In the genomic region with DNA sequence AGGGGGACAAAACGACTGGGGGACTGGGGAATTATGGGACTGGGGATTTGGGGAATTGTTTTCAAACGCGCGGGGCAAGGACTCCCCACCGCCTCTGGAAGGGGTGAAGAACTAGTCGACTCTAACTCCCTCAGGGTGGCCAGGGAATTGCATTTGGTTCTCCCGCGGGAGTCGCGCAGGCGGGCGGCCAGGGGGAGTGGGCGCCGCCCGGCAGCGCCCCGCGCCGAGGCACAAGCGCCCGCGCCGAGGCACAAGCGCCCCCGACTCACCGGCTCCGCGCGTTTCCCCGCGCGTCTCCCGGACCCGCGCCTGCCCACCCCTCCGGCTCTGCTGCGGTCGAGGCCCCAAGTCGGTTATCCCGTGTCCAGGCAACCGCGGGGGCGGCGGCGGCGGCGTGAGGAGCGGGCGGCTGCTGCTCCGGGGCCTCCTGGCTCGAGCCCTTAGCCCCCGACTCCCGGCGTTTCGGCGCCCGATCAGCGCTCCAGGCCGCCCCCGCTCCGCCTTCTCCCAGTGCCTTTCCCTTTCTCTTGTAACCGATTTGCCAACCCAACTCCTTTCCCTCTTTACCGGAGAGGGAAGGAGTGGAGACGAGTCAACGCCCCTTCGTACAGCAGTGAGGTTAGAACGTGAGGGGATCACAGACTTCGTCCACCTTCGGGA, we compare ENCODE assay signal across 1 cellular context.
TF ChIP-seq lines count a peak whose summit lies in the region.

A gene with protein sequence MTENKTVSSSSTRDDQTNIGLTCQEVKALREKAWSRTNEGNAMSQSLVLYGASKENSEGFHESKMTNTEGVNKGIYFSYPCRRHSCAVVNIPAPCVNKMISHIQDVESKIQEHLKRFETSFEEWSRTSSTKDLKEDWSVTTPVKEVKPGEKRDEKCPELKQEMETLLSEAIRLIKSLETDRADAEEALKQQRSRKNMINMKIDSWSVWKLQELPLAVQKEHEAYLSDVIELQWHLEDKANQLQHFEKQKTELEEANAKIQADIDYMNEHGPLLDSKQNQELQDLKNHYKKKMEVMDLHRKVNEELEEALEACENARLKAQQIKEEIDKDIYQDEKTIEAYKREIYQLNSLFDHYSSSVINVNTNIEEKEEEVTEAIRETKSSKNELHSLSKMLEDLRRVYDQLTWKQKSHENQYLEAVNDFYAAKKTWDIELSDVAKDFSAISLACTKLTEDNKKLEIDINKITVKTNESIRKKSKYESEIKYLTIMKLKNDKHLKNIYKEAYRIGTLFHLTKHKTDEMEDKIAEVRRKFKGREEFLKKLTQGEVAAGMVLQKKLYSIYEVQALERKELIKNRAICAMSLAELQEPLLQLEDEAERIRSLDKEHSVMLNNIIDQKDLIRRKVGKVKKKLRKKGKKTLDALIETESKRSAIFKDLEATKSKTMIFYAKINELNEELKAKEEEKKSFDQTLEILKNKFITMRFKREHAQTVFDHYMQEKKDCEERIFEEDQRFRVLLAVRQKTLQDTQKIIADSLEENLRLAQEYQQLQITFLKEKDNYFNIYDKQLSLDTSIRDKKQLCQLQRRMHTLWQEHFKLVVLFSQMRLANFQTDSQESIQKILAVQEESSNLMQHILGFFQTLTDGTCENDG (minus strand): TSS at position 338 of the 660 bp plus-strand sequence. CDS start 28,633 bp downstream, outside the sequence.

TF ChIP-seq in H1, 55 proteins besides CTCF, POLR2A, EP300 and RAD21:
- TF ChIP-seq ASH2L (IDR thresholded peaks at IDR 0.05; ENCODE audit: low read length) (no peak), BCL11A (IDR thresholded peaks at IDR 0.05; ENCODE audit: low read depth in 2 of 2, low read length in 2 of 2) (no peak), HDAC6 (IDR thresholded peaks at IDR 0.05; ENCODE audit: low read depth, low read length) (no peak), CHD1 (IDR thresholded peaks at IDR 0.05; ENCODE audit: low read depth, low read length) (no peak), TAF1 (IDR thresholded peaks at IDR 0.05; ENCODE audit: low read depth, low read length) (peak; percentile 29; the same call in 1 of the 2 replicates), POU5F1 (IDR thresholded peaks at IDR 0.05; ENCODE audit: low read depth, low read length) (no peak), SIN3A (conservative IDR thresholded peaks at IDR 0.05 in 1 of 2, IDR thresholded peaks at IDR 0.05 in 1 of 2; ENCODE audit: low read depth in 1 of 2, low read length in 2 of 2) (no peak; a peak in 1 of 4 replicates), CBX8 (IDR thresholded peaks at IDR 0.05; ENCODE audit: borderline replicate concordance, low read depth, low read length) (no peak), HDAC2 (IDR thresholded peaks at IDR 0.05; ENCODE audit: borderline replicate concordance in 1 of 2, low read depth in 2 of 2, low read length in 2 of 2) (no peak), GABPA (IDR thresholded peaks at IDR 0.05; ENCODE audit: borderline replicate concordance, insufficient read depth, low read length) (no peak), SP4 (IDR thresholded peaks at IDR 0.05; ENCODE audit: low read length) (no peak), TAF7 (optimal IDR thresholded peaks at IDR 0.05; ENCODE audit: borderline replicate concordance, low read depth, low read length) (no peak), CEBPB (IDR thresholded peaks at IDR 0.05; ENCODE audit: low read depth, low read length) (no peak), POLR2AphosphoS5 (IDR thresholded peaks at IDR 0.05; ENCODE audit: low read depth, low read length) (no peak), ZNF274 (IDR thresholded peaks at IDR 0.05; ENCODE audit: borderline replicate concordance, extremely low read depth, low read length) (no peak), JUN (IDR thresholded peaks at IDR 0.05; ENCODE audit: low read depth, low read length) (no peak), KDM1A (IDR thresholded peaks at IDR 0.05; ENCODE audit: borderline replicate concordance, low read length) (no peak), PHF8 (conservative IDR thresholded peaks at IDR 0.05; ENCODE audit: low read depth, low read length) (0 out of 2 replicates have a peak, but pooled peaks have one; percentile 29), FOSL1 (IDR thresholded peaks at IDR 0.05; ENCODE audit: insufficient read depth, low read depth, low read length) (no peak), TBP (IDR thresholded peaks at IDR 0.05; ENCODE audit: low read depth, low read length) (peak; percentile 86), RNF2 (IDR thresholded peaks at IDR 0.05; ENCODE audit: borderline replicate concordance, low read depth, low read length, missing control alignments, poor library complexity, severe bottlenecking) (no peak), CREB1 (IDR thresholded peaks at IDR 0.05) (no peak), SUZ12 (IDR thresholded peaks at IDR 0.05; ENCODE audit: low read length) (peak; percentile 33; the same call in 1 of the 2 replicates), NANOG (IDR thresholded peaks at IDR 0.05; ENCODE audit: insufficient read depth, low read depth, low read length, poor library complexity, severe bottlenecking) (no peak), KDM4A (IDR thresholded peaks at IDR 0.05; ENCODE audit: low read depth, low read length, severe bottlenecking) (peak; percentile 83), SP2 (IDR thresholded peaks at IDR 0.05; ENCODE audit: low read length) (no peak), BACH1 (IDR thresholded peaks at IDR 0.05; ENCODE audit: low read length) (peak; percentile 31; the same call in 1 of the 2 replicates), GTF2F1 (IDR thresholded peaks at IDR 0.05; ENCODE audit: borderline replicate concordance, low read depth, low read length) (no peak), RXRA (IDR thresholded peaks at IDR 0.05; ENCODE audit: insufficient read depth, low read depth, low read length) (no peak)
- TF ChIP-seq, protein P1, sequence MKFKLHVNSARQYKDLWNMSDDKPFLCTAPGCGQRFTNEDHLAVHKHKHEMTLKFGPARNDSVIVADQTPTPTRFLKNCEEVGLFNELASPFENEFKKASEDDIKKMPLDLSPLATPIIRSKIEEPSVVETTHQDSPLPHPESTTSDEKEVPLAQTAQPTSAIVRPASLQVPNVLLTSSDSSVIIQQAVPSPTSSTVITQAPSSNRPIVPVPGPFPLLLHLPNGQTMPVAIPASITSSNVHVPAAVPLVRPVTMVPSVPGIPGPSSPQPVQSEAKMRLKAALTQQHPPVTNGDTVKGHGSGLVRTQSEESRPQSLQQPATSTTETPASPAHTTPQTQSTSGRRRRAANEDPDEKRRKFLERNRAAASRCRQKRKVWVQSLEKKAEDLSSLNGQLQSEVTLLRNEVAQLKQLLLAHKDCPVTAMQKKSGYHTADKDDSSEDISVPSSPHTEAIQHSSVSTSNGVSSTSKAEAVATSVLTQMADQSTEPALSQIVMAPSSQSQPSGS (IDR thresholded peaks at IDR 0.05; ENCODE audit: low read length): no peak
- TF ChIP-seq, protein P2, sequence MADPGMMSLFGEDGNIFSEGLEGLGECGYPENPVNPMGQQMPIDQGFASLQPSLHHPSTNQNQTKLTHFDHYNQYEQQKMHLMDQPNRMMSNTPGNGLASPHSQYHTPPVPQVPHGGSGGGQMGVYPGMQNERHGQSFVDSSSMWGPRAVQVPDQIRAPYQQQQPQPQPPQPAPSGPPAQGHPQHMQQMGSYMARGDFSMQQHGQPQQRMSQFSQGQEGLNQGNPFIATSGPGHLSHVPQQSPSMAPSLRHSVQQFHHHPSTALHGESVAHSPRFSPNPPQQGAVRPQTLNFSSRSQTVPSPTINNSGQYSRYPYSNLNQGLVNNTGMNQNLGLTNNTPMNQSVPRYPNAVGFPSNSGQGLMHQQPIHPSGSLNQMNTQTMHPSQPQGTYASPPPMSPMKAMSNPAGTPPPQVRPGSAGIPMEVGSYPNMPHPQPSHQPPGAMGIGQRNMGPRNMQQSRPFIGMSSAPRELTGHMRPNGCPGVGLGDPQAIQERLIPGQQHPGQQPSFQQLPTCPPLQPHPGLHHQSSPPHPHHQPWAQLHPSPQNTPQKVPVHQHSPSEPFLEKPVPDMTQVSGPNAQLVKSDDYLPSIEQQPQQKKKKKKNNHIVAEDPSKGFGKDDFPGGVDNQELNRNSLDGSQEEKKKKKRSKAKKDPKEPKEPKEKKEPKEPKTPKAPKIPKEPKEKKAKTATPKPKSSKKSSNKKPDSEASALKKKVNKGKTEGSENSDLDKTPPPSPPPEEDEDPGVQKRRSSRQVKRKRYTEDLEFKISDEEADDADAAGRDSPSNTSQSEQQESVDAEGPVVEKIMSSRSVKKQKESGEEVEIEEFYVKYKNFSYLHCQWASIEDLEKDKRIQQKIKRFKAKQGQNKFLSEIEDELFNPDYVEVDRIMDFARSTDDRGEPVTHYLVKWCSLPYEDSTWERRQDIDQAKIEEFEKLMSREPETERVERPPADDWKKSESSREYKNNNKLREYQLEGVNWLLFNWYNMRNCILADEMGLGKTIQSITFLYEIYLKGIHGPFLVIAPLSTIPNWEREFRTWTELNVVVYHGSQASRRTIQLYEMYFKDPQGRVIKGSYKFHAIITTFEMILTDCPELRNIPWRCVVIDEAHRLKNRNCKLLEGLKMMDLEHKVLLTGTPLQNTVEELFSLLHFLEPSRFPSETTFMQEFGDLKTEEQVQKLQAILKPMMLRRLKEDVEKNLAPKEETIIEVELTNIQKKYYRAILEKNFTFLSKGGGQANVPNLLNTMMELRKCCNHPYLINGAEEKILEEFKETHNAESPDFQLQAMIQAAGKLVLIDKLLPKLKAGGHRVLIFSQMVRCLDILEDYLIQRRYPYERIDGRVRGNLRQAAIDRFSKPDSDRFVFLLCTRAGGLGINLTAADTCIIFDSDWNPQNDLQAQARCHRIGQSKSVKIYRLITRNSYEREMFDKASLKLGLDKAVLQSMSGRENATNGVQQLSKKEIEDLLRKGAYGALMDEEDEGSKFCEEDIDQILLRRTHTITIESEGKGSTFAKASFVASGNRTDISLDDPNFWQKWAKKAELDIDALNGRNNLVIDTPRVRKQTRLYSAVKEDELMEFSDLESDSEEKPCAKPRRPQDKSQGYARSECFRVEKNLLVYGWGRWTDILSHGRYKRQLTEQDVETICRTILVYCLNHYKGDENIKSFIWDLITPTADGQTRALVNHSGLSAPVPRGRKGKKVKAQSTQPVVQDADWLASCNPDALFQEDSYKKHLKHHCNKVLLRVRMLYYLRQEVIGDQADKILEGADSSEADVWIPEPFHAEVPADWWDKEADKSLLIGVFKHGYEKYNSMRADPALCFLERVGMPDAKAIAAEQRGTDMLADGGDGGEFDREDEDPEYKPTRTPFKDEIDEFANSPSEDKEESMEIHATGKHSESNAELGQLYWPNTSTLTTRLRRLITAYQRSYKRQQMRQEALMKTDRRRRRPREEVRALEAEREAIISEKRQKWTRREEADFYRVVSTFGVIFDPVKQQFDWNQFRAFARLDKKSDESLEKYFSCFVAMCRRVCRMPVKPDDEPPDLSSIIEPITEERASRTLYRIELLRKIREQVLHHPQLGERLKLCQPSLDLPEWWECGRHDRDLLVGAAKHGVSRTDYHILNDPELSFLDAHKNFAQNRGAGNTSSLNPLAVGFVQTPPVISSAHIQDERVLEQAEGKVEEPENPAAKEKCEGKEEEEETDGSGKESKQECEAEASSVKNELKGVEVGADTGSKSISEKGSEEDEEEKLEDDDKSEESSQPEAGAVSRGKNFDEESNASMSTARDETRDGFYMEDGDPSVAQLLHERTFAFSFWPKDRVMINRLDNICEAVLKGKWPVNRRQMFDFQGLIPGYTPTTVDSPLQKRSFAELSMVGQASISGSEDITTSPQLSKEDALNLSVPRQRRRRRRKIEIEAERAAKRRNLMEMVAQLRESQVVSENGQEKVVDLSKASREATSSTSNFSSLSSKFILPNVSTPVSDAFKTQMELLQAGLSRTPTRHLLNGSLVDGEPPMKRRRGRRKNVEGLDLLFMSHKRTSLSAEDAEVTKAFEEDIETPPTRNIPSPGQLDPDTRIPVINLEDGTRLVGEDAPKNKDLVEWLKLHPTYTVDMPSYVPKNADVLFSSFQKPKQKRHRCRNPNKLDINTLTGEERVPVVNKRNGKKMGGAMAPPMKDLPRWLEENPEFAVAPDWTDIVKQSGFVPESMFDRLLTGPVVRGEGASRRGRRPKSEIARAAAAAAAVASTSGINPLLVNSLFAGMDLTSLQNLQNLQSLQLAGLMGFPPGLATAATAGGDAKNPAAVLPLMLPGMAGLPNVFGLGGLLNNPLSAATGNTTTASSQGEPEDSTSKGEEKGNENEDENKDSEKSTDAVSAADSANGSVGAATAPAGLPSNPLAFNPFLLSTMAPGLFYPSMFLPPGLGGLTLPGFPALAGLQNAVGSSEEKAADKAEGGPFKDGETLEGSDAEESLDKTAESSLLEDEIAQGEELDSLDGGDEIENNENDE (IDR thresholded peaks at IDR 0.05; ENCODE audit: insufficient replicate concordance, low read length): no peak
- TF ChIP-seq, protein P3, sequence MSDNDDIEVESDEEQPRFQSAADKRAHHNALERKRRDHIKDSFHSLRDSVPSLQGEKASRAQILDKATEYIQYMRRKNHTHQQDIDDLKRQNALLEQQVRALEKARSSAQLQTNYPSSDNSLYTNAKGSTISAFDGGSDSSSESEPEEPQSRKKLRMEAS (IDR thresholded peaks at IDR 0.05): peak; percentile 5; the same call in 1 of the 2 replicates
- TF ChIP-seq, protein P4, sequence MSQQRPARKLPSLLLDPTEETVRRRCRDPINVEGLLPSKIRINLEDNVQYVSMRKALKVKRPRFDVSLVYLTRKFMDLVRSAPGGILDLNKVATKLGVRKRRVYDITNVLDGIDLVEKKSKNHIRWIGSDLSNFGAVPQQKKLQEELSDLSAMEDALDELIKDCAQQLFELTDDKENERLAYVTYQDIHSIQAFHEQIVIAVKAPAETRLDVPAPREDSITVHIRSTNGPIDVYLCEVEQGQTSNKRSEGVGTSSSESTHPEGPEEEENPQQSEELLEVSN (IDR thresholded peaks at IDR 0.05): no peak
- TF ChIP-seq, protein P5, sequence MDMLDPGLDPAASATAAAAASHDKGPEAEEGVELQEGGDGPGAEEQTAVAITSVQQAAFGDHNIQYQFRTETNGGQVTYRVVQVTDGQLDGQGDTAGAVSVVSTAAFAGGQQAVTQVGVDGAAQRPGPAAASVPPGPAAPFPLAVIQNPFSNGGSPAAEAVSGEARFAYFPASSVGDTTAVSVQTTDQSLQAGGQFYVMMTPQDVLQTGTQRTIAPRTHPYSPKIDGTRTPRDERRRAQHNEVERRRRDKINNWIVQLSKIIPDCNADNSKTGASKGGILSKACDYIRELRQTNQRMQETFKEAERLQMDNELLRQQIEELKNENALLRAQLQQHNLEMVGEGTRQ (IDR thresholded peaks at IDR 0.05; ENCODE audit: low read length): no peak
- TF ChIP-seq, protein P6, sequence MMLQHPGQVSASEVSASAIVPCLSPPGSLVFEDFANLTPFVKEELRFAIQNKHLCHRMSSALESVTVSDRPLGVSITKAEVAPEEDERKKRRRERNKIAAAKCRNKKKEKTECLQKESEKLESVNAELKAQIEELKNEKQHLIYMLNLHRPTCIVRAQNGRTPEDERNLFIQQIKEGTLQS (IDR thresholded peaks at IDR 0.05; ENCODE audit: insufficient read depth, low read depth, low read length): no peak
